In the genomic region with DNA sequence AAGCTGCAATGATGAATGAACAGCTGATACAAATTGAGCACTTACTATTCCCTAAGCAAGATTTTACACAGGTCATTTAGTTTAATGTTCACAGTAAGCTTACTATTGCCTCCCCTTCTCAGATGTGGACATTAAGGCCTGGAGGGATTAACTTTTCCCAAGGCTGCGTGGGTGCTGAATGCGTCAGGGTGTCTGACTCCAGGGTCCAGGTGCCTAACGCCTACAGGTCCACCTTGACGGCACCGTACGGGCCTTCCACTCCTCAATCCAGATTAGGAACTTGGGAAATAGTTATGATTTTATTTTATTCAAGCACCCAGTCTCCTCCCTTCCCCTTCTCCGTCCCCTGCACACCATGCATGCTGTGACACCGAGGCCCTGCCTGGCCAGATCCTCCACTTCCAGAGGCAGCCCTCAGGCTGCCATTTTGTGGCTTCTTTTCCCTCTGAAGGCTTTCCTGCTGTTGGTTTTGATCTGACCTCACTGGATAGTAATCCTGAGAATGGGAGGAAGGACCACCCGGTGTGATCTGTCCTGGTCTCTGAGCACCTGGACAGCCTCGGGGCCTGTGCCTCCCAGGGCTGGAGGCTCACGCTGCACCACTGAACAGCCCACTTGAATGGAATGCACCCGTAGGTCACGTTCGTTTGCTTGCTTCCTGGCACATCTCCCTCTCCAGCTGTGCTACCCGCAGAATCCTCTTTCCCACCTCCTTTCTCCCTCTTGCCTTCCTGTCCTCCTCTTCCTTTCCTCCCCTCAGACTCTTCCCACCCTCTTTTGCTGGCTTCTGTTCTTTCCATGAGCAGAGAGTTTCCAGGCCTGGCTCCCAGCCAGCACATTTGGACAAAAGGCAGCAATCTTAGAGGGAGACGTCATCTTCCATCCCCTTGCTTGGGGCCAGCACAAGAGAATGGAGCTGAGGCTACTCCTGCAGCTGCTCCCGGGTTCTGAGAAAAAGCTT, we compare ENCODE assay signal across 8 cellular contexts. TPM values are rescaled to one million over a fixed set of nuclear protein-coding genes. Genes with fewer than 3 reads are reported as not detected.
DNase-seq lines count a peak whose midpoint lies in the region; ATAC-seq and TF ChIP-seq lines count a peak whose summit lies in the region.

No MANE protein-coding gene starts in this region.

- TF ChIP-seq CTCF in fibroblast of villous mesenchyme (IDR thresholded peaks at IDR 0.05; ENCODE audit: insufficient read depth, low read depth, low read length): no peak

- H3K9ac ChIP-seq in Karpas-422 (ENCODE audit: low read length): no peak overlapping the region

- peaks cover 5% of the 10 kb centered on the region for H3K4me1 ChIP-seq in Karpas-422 (ENCODE audit: low read length)

- peak; percentile 93 for DNase-seq in GM04504 (ENCODE audit: low read depth)
- DNase-seq in RPMI7951 (ENCODE audit: low read depth): peak; percentile 100
- DNase-seq in fibroblast of villous mesenchyme (ENCODE audit: low read depth): peak; percentile 93
- peak; percentile 25 for DNase-seq in occipital lobe (lab: John Stamatoyannopoulos, UW)
- no peak for DNase-seq in activated T-cell treated with anti-CD3 and anti-CD28 coated beads, Interleukin-2, amount 50 U/mL, for 24 hours
- DNase-seq in Karpas-422: no peak
- no peak for DNase-seq in MV-4-11 (lab: John Stamatoyannopoulos, UW)

- no peak overlapping the region for H3K27ac ChIP-seq in Karpas-422 (ENCODE audit: low read length)

- H3K27ac Mint-ChIP-seq in activated T-cell treated with anti-CD3 and anti-CD28 coated beads, Interleukin-2, amount 50 U/mL, for 24 hours: no peak overlapping the region

- H3K4me2 ChIP-seq in Karpas-422 (ENCODE audit: low read depth, low read length, poor library complexity, severe bottlenecking): no peak overlapping the region

- no peaks in the 10 kb centered on the region for H3K9me3 ChIP-seq in Karpas-422 (ENCODE audit: low read length)

- no peak overlapping the region for H2AFZ ChIP-seq in Karpas-422 (ENCODE audit: low read length)

- no peaks in the 10 kb centered on the region for H3K27me3 Mint-ChIP-seq in activated T-cell treated with anti-CD3 and anti-CD28 coated beads, Interleukin-2, amount 50 U/mL, for 24 hours

- no peaks in the 10 kb centered on the region for H3K36me3 Mint-ChIP-seq in activated T-cell treated with anti-CD3 and anti-CD28 coated beads, Interleukin-2, amount 50 U/mL, for 24 hours (ENCODE audit: low read depth)

- H3K4me1 Mint-ChIP-seq in activated T-cell treated with anti-CD3 and anti-CD28 coated beads, Interleukin-2, amount 50 U/mL, for 24 hours (ENCODE audit: low read depth): no peaks in the 10 kb centered on the region

- ATAC-seq in HG03025 (IDR thresholded peaks at IDR 0.05; ENCODE audit: low FRiP score, unreplicated experiment): no peak

- H3K4me3 ChIP-seq in fibroblast of villous mesenchyme (ENCODE audit: low read depth, low read length): no peak overlapping the region
- H3K4me3 ChIP-seq in Karpas-422 (ENCODE audit: low read length): no peak overlapping the region

- H3K9me2 ChIP-seq in Karpas-422 (replicated peaks; ENCODE audit: insufficient read depth, low read length): no peaks in the 10 kb centered on the region

- H3K27me3 ChIP-seq in Karpas-422 (ENCODE audit: low read length): no peaks in the 10 kb centered on the region

- H3K4me3 Mint-ChIP-seq in activated T-cell treated with anti-CD3 and anti-CD28 coated beads, Interleukin-2, amount 50 U/mL, for 24 hours: no peak overlapping the region

- H3K9me3 Mint-ChIP-seq in activated T-cell treated with anti-CD3 and anti-CD28 coated beads, Interleukin-2, amount 50 U/mL, for 24 hours: no peaks in the 10 kb centered on the region

- no peaks in the 10 kb centered on the region for H3K79me2 ChIP-seq in Karpas-422 (ENCODE audit: low read length)

- H3K36me3 ChIP-seq in Karpas-422 (ENCODE audit: insufficient read depth, low read length): no peaks in the 10 kb centered on the region

- H4K20me1 ChIP-seq in Karpas-422 (ENCODE audit: insufficient read depth, low read depth, low read length): no peaks in the 10 kb centered on the region

RNA-seq across cellular contexts. Expression of a gene that starts 14.4 kb away (rescaled TPM):
- total RNA-seq in RPMI7951 (2014; rRNA removed; shearing (Covaris generic)): 26.9 and 29.6 TPM in 2 replicates
- total RNA-seq in fibroblast of villous mesenchyme (25.5 and 26.7 TPM in 2 replicates), occipital lobe (16.4 TPM)
- not detected in 2 replicates for total RNA-seq in Karpas-422 (2014; rRNA removed; shearing (Covaris generic); ENCODE audit: low replicate concordance)

RNA-seq across cellular contexts. Expression of a gene that starts 46.6 kb away (rescaled TPM):
- 16.2 and 16.8 TPM in 2 replicates for total RNA-seq in RPMI7951 (2014; rRNA removed; shearing (Covaris generic))
- 12.9 and 20.3 TPM in 2 replicates for total RNA-seq in fibroblast of villous mesenchyme
- total RNA-seq in occipital lobe: 47.6 TPM
- 16.8 and 27.1 TPM in 2 replicates for total RNA-seq in Karpas-422 (2014; rRNA removed; shearing (Covaris generic); ENCODE audit: low replicate concordance)

Comparison
In these comparisons a context has a peak if more than half of its experiments do, and no peak if none do; other contexts are left out.
1. DNase-seq: peak in GM04504 (single experiment), RPMI7951 (single experiment), fibroblast of villous mesenchyme (single experiment) and occipital lobe (single experiment); none in activated T-cell treated with anti-CD3 and anti-CD28 coated beads, Interleukin-2, amount 50 U/mL, for 24 hours (single experiment), Karpas-422 (single experiment) and MV-4-11 (single experiment).
2. RNA of a gene that starts 14.4 kb away (total RNA-seq): 26.9 to 29.6 TPM in RPMI7951, 25.5 to 26.7 TPM in fibroblast of villous mesenchyme and 16.4 TPM in occipital lobe (single experiment); not detected in Karpas-422; every median in the first group is over 10 times any median in the second.